In the genomic region with DNA sequence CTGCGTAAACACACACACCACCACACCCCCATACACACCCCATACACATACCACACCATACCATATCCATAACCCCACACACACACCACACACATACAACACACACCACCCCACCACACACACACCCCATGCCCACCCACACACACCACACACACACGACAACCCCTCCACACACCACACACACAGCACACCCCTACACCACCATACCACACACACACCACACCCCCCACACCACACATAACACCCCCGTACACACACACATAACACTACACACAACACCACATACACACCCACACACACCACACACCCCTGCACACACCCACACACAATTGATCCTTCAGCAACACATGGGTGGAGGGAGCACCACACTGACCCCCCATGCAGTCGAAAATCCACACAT, we compare ENCODE assay signal across 2 cellular contexts.
TF ChIP-seq lines count a peak whose summit lies in the region.

No MANE protein-coding gene starts in this region.

TF ChIP-seq in HEK293, 187 proteins besides CTCF, POLR2A, EP300 and RAD21:
- TF ChIP-seq ZNF202 (tag by site-specific recombination; IDR thresholded peaks at IDR 0.05; ENCODE audit: borderline replicate concordance) (no peak), GFI1B (tag by site-specific recombination; IDR thresholded peaks at IDR 0.05) (no peak), ZNF223 (tag by site-specific recombination; IDR thresholded peaks at IDR 0.05) (no peak), EGR2 (tag by site-specific recombination; IDR thresholded peaks at IDR 0.05; ENCODE audit: low read depth) (peak; percentile 88), YY1 (tag by site-specific recombination; IDR thresholded peaks at IDR 0.05) (no peak), ZNF114 (tag by site-specific recombination; IDR thresholded peaks at IDR 0.05) (no peak), ZNF596 (tag by site-specific recombination; IDR thresholded peaks at IDR 0.05) (no peak), ZNF423 (tag by site-specific recombination; IDR thresholded peaks at IDR 0.05) (no peak), ZNF138 (tag by site-specific recombination; IDR thresholded peaks at IDR 0.05; ENCODE audit: borderline replicate concordance) (no peak), ZNF664 (tag by site-specific recombination; IDR thresholded peaks at IDR 0.05) (no peak), ZNF394 (tag by site-specific recombination; IDR thresholded peaks at IDR 0.05; ENCODE audit: borderline replicate concordance) (no peak), ZFHX2 (tag by site-specific recombination; conservative IDR thresholded peaks at IDR 0.05) (peak; percentile 73)
- TF ChIP-seq, protein P1, sequence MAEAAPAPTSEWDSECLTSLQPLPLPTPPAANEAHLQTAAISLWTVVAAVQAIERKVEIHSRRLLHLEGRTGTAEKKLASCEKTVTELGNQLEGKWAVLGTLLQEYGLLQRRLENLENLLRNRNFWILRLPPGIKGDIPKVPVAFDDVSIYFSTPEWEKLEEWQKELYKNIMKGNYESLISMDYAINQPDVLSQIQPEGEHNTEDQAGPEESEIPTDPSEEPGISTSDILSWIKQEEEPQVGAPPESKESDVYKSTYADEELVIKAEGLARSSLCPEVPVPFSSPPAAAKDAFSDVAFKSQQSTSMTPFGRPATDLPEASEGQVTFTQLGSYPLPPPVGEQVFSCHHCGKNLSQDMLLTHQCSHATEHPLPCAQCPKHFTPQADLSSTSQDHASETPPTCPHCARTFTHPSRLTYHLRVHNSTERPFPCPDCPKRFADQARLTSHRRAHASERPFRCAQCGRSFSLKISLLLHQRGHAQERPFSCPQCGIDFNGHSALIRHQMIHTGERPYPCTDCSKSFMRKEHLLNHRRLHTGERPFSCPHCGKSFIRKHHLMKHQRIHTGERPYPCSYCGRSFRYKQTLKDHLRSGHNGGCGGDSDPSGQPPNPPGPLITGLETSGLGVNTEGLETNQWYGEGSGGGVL (tag by site-specific recombination; IDR thresholded peaks at IDR 0.05), result no peak
- TF ChIP-seq, protein P2, sequence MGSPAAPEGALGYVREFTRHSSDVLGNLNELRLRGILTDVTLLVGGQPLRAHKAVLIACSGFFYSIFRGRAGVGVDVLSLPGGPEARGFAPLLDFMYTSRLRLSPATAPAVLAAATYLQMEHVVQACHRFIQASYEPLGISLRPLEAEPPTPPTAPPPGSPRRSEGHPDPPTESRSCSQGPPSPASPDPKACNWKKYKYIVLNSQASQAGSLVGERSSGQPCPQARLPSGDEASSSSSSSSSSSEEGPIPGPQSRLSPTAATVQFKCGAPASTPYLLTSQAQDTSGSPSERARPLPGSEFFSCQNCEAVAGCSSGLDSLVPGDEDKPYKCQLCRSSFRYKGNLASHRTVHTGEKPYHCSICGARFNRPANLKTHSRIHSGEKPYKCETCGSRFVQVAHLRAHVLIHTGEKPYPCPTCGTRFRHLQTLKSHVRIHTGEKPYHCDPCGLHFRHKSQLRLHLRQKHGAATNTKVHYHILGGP (tag by site-specific recombination; IDR thresholded peaks at IDR 0.05), result no peak
- TF ChIP-seq, protein P3, sequence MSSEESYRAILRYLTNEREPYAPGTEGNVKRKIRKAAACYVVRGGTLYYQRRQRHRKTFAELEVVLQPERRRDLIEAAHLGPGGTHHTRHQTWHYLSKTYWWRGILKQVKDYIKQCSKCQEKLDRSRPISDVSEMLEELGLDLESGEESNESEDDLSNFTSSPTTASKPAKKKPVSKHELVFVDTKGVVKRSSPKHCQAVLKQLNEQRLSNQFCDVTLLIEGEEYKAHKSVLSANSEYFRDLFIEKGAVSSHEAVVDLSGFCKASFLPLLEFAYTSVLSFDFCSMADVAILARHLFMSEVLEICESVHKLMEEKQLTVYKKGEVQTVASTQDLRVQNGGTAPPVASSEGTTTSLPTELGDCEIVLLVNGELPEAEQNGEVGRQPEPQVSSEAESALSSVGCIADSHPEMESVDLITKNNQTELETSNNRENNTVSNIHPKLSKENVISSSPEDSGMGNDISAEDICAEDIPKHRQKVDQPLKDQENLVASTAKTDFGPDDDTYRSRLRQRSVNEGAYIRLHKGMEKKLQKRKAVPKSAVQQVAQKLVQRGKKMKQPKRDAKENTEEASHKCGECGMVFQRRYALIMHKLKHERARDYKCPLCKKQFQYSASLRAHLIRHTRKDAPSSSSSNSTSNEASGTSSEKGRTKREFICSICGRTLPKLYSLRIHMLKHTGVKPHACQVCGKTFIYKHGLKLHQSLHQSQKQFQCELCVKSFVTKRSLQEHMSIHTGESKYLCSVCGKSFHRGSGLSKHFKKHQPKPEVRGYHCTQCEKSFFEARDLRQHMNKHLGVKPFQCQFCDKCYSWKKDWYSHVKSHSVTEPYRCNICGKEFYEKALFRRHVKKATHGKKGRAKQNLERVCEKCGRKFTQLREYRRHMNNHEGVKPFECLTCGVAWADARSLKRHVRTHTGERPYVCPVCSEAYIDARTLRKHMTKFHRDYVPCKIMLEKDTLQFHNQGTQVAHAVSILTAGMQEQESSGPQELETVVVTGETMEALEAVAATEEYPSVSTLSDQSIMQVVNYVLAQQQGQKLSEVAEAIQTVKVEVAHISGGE (tag by site-specific recombination; conservative IDR thresholded peaks at IDR 0.05; ENCODE audit: low read depth), result no peak
- TF ChIP-seq, protein P4, sequence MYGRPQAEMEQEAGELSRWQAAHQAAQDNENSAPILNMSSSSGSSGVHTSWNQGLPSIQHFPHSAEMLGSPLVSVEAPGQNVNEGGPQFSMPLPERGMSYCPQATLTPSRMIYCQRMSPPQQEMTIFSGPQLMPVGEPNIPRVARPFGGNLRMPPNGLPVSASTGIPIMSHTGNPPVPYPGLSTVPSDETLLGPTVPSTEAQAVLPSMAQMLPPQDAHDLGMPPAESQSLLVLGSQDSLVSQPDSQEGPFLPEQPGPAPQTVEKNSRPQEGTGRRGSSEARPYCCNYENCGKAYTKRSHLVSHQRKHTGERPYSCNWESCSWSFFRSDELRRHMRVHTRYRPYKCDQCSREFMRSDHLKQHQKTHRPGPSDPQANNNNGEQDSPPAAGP (tag by site-specific recombination; IDR thresholded peaks at IDR 0.05), result no peak
- TF ChIP-seq, protein P5, sequence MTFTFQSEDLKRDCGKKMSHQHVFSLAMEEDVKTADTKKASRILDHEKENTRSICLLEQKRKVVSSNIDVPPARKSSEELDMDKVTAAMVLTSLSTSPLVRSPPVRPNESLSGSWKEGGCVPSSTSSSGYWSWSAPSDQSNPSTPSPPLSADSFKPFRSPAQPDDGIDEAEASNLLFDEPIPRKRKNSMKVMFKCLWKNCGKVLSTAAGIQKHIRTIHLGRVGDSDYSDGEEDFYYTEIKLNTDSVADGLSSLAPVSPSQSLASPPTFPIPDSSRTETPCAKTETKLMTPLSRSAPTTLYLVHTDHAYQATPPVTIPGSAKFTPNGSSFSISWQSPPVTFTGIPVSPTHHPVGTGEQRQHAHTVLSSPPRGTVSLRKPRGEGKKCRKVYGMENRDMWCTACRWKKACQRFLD (tag by site-specific recombination; IDR thresholded peaks at IDR 0.05), result no peak

TF ChIP-seq in IMR-90, 13 proteins besides CTCF, POLR2A, EP300 and RAD21 (continued from another document):
- TF ChIP-seq RFX5 (IDR thresholded peaks at IDR 0.05; ENCODE audit: low read depth, low read length) (no peak), MXI1 (IDR thresholded peaks at IDR 0.05; ENCODE audit: borderline replicate concordance, low read depth, low read length) (no peak), BHLHE40 (IDR thresholded peaks at IDR 0.05; ENCODE audit: low read depth, low read length) (no peak), RCOR1 (IDR thresholded peaks at IDR 0.05; ENCODE audit: insufficient replicate concordance, low read length) (no peak), CHD1 (IDR thresholded peaks at IDR 0.05; ENCODE audit: low read depth, low read length) (no peak), SMC3 (IDR thresholded peaks at IDR 0.05; ENCODE audit: low read depth, low read length) (no peak), FOS (IDR thresholded peaks at IDR 0.05; ENCODE audit: low read depth, low read length) (no peak), NFE2L2 (IDR thresholded peaks at IDR 0.05; ENCODE audit: low read depth, low read length) (no peak), CEBPB (IDR thresholded peaks at IDR 0.05; ENCODE audit: low read depth, low read length) (no peak), MAZ (IDR thresholded peaks at IDR 0.05; ENCODE audit: borderline replicate concordance, low read depth, low read length) (no peak)
- TF ChIP-seq, protein P6, sequence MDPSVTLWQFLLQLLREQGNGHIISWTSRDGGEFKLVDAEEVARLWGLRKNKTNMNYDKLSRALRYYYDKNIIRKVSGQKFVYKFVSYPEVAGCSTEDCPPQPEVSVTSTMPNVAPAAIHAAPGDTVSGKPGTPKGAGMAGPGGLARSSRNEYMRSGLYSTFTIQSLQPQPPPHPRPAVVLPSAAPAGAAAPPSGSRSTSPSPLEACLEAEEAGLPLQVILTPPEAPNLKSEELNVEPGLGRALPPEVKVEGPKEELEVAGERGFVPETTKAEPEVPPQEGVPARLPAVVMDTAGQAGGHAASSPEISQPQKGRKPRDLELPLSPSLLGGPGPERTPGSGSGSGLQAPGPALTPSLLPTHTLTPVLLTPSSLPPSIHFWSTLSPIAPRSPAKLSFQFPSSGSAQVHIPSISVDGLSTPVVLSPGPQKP (IDR thresholded peaks at IDR 0.05; ENCODE audit: borderline replicate concordance, low read depth, low read length), result no peak
- TF ChIP-seq, protein P7, sequence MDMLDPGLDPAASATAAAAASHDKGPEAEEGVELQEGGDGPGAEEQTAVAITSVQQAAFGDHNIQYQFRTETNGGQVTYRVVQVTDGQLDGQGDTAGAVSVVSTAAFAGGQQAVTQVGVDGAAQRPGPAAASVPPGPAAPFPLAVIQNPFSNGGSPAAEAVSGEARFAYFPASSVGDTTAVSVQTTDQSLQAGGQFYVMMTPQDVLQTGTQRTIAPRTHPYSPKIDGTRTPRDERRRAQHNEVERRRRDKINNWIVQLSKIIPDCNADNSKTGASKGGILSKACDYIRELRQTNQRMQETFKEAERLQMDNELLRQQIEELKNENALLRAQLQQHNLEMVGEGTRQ (IDR thresholded peaks at IDR 0.05; ENCODE audit: low read depth, low read length), result no peak
